ENCODE assay signal across 21 cellular contexts in the genomic region with DNA sequence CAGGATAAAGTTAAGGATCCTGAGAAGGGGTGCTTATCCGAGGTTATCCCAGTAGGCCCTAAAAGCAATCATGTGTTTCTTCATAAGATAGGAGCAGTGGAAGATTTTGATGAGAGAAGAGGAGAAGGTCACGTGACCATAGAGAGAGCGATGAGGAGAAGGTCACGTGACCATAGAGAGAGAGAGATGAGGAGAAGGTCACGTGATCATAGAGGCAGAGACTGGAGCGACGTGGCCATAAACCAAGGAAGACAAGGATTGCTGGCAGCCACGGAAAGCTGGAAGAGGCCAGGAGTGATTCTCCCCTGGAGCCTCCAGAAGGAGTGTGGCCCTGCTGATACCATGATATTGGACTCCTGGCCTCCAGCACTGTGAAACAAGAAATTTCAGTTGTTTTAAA. TPM values are rescaled to one million over a fixed set of nuclear protein-coding genes. Genes with fewer than 3 reads are reported as not detected.
DNase-seq lines count a peak whose midpoint lies in the region; ATAC-seq and TF ChIP-seq lines count a peak whose summit lies in the region.
"Had no signal": no experiment of that assay in that cellular context is flagged by ENCODE, and none has a peak within 500 bp of the region (broad histone marks: within the 10 kb centered on the region; RNA-seq: fewer than 3 reads in every experiment).

No MANE protein-coding gene starts in this region.

- H3K27me3 Mint-ChIP-seq in GM23338 (ENCODE audit: insufficient read depth, low read depth, poor library complexity) = peaks cover 31% of the 10 kb centered on the region
- no peaks in the 10 kb centered on the region for H3K27me3 Mint-ChIP-seq in Caco-2 (ENCODE audit: insufficient read depth, unreplicated experiment)
- H3K27me3 Mint-ChIP-seq: CD4-positive, CD25-positive, alpha-beta regulatory T cell had no signal

- H3K4me3 Mint-ChIP-seq in GM23338 = peak overlapping the region; percentile 26
- H3K4me3 Mint-ChIP-seq in Caco-2 (ENCODE audit: unreplicated experiment) = no peak overlapping the region
- H3K4me3 Mint-ChIP-seq: CD4-positive, CD25-positive, alpha-beta regulatory T cell had no signal

- WGBS in testis, 2 donors = 64 to 65% methylated on average over 8 of the region's 8 CpGs

- BruUV-seq in Caco-2 (replicated peaks; lab: Mats Ljungman, UMichigan) = no TSS peak

- TF ChIP-seq CTCF in GM23338 (conservative IDR thresholded peaks at IDR 0.05; ENCODE audit: low read depth in 2 of 2) (no peak), testis (IDR thresholded peaks at IDR 0.05) (no peak), GM13976 (IDR thresholded peaks at IDR 0.05; ENCODE audit: borderline replicate concordance, control extremely low read depth, extremely low read depth, insufficient read depth, missing control alignments) (no peak), Caco-2 (IDR thresholded peaks at IDR 0.05; ENCODE audit: insufficient read depth in 1 of 2, low read depth in 1 of 2, low read length in 1 of 2, severe bottlenecking in 1 of 2, unreplicated experiment in 1 of 2) (no peak)

- ATAC-seq in GM23338 = peak; percentile 39

- H3K27me3 ChIP-seq in GM23338 (ENCODE audit: insufficient read depth) = peaks cover 30% of the 10 kb centered on the region
- no peaks in the 10 kb centered on the region for H3K27me3 ChIP-seq in testis
- no peaks in the 10 kb centered on the region for H3K27me3 ChIP-seq in Caco-2 (replicated peaks; ENCODE audit: control insufficient read depth, insufficient read depth, low read length)

- intact Hi-C loops in testis (cut with DNase I; ENCODE audit: low total_unique reads) = no loop called here
- intact Hi-C loops in Caco-2 (cut with micrococcal nuclease; ENCODE audit: unreplicated experiment) = no loop called here

- H3K36me3 Mint-ChIP-seq in GM23338 (ENCODE audit: low read depth) (no peaks in the 10 kb centered on the region), Caco-2 (ENCODE audit: insufficient read depth, unreplicated experiment) (no peaks in the 10 kb centered on the region)
- H3K36me3 Mint-ChIP-seq: CD4-positive, CD25-positive, alpha-beta regulatory T cell had no signal

- no peaks in the 10 kb centered on the region for H3K9me3 ChIP-seq in testis
- no peaks in the 10 kb centered on the region for H3K9me3 ChIP-seq in Caco-2

- TF ChIP-seq POLR2A in testis (IDR thresholded peaks at IDR 0.05) = no peak

- H3K27ac Mint-ChIP-seq in GM23338 = peak overlapping the region; percentile 1; the same call in 1 of the 2 replicates
- no peak overlapping the region for H3K27ac Mint-ChIP-seq in Caco-2 (ENCODE audit: unreplicated experiment)
- H3K27ac Mint-ChIP-seq: CD4-positive, CD25-positive, alpha-beta regulatory T cell had no signal

- H3K79me2 ChIP-seq in GM23338 (replicated peaks; ENCODE audit: insufficient read depth) = no peaks in the 10 kb centered on the region

- H2AFZ ChIP-seq in GM23338 = no peak overlapping the region

- CTCF ChIA-PET in Caco-2 (lab: Charles Lee) = no interaction called here

- H3K4me3 ChIP-seq in GM23338 (peak overlapping the region; percentile 12; the same call in 1 of the 2 replicates), testis (peak overlapping the region in 1 of 2 donors; percentile 0), Caco-2 (ENCODE audit: low read depth, low read length) (no peak overlapping the region)

- H4K20me1 ChIP-seq in GM23338 (replicated peaks; ENCODE audit: insufficient read depth) = no peaks in the 10 kb centered on the region

- H3F3A ChIP-seq in GM23338 (replicated peaks; ENCODE audit: low read depth) = peaks cover 12% of the 10 kb centered on the region

- H3K9me2 ChIP-seq in GM23338 (ENCODE audit: insufficient read depth) = no peaks in the 10 kb centered on the region; the same call in 1 of the 2 replicates

- peaks cover 31% of the 10 kb centered on the region for H3K4me1 ChIP-seq in GM23338 (ENCODE audit: insufficient read depth)
- H3K4me1 ChIP-seq in testis = peaks cover 6% of the 10 kb centered on the region
- no peaks in the 10 kb centered on the region for H3K4me1 ChIP-seq in Caco-2

- in situ Hi-C loops in GM13976 (cut with MboI; ENCODE audit: low sequenced_read_pairs, unreplicated experiment) = no loop called here

- H3K9me3 Mint-ChIP-seq in GM23338 (no peaks in the 10 kb centered on the region; the same call in 2 of the 3 replicates), Caco-2 (ENCODE audit: unreplicated experiment) (no peaks in the 10 kb centered on the region)

- POLR2A ChIA-PET in Caco-2 (lab: Charles Lee) = no interaction called here

- TF ChIP-seq EP300 in Ishikawa (IDR thresholded peaks at IDR 0.05; ENCODE audit: borderline replicate concordance) = no peak

- H3K4me2 ChIP-seq in GM23338 = peak overlapping the region; percentile 37

- DNase-seq in GM23338 (ENCODE audit: low spot score) (peak; percentile 21), iPS DF 4.7 (ENCODE audit: extremely low read depth, low spot score) (peak; percentile 22), testis (peak; percentile 25), RKO (ENCODE audit: low spot score) (no peak), GM13976 (ENCODE audit: low spot score) (no peak), Caco-2 (no peak)
- DNase-seq: ACHN; AML-193; CD4-positive, CD25-positive, alpha-beta regulatory T cell; COR-L47; KG1; MV-4-11; NCI-H187; NCI-H226; NCI-H524; NCI-H82; OCI-M1; SHP77; T-helper 1 cell had no signal

- no peak for TF ChIP-seq RAD21 in Ishikawa (IDR thresholded peaks at IDR 0.05; ENCODE audit: low read depth)

- peak overlapping the region; percentile 24; the same call in 1 of the 2 replicates for H3K27ac ChIP-seq in GM23338 (ENCODE audit: low read depth)
- no peak overlapping the region for H3K27ac ChIP-seq in testis
- H3K27ac ChIP-seq: HL-60 had no signal

- H3K36me3 ChIP-seq in GM23338 (ENCODE audit: insufficient read depth) = no peaks in the 10 kb centered on the region
- H3K36me3 ChIP-seq in testis (ENCODE audit: low read depth, missing control alignments) = no peaks in the 10 kb centered on the region
- no peaks in the 10 kb centered on the region for H3K36me3 ChIP-seq in Caco-2 (ENCODE audit: control insufficient read depth, insufficient read depth, low read length)

- H3K4me1 Mint-ChIP-seq in GM23338 (peaks cover 53% of the 10 kb centered on the region), Caco-2 (ENCODE audit: low read depth, unreplicated experiment) (no peaks in the 10 kb centered on the region)

TF ChIP-seq in GM23338, 12 proteins besides CTCF, POLR2A, EP300 and RAD21 (continues in another document):
- TF ChIP-seq JUNB (IDR thresholded peaks at IDR 0.05; ENCODE audit: unreplicated experiment) = no peak
- TF ChIP-seq NANOG (IDR thresholded peaks at IDR 0.05; ENCODE audit: borderline replicate concordance) = no peak
- TF ChIP-seq ZNF331 (CRISPR knock-in tag; IDR thresholded peaks at IDR 0.05; ENCODE audit: low read depth) = no peak
- TF ChIP-seq EZH2phosphoT487 (IDR thresholded peaks at IDR 0.05; ENCODE audit: unreplicated experiment) = no peak
- TF ChIP-seq EZH2 (IDR thresholded peaks at IDR 0.05; ENCODE audit: low read depth, unreplicated experiment) = no peak
- no peak for TF ChIP-seq ZNF114 (CRISPR knock-in tag; IDR thresholded peaks at IDR 0.05)

TF ChIP-seq in Ishikawa, 13 proteins besides CTCF, POLR2A, EP300 and RAD21:
- TF ChIP-seq NFIC (IDR thresholded peaks at IDR 0.05) = no peak
- TF ChIP-seq, protein P1, sequence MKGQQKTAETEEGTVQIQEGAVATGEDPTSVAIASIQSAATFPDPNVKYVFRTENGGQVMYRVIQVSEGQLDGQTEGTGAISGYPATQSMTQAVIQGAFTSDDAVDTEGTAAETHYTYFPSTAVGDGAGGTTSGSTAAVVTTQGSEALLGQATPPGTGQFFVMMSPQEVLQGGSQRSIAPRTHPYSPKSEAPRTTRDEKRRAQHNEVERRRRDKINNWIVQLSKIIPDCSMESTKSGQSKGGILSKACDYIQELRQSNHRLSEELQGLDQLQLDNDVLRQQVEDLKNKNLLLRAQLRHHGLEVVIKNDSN (IDR thresholded peaks at IDR 0.05) = peak; percentile 72

RNA-seq across cellular contexts. Expression of a gene that starts 38.4 kb away (rescaled TPM):
- total RNA-seq in GM23338 (2014; rRNA removed; shearing (Covaris generic)) = 9.5 and 10.8 TPM in 2 replicates
- 2.9 and 3.1 TPM in 2 replicates for polyA plus RNA-seq in GM23338 (2016; fragmentation: Nextera tagmentation; extraction: Ambion mirVana)
- 10 to 100 TPM; 38.1 to 47.1 TPM for total RNA-seq in testis
- polyA plus RNA-seq in testis (ENCODE audit: insufficient read depth, low read depth, low replicate concordance) = 20.9 TPM
- not detected in 2 replicates for total RNA-seq in Caco-2 (2022)

Comparison
In these comparisons a context has a peak if more than half of its experiments do, and no peak if none do; other contexts are left out.
1. DNase-seq: peak in GM23338 (single experiment), iPS DF 4.7 (single experiment) and testis (single experiment); none in RKO (single experiment), GM13976 (single experiment) and Caco-2 (0 of 2).
2. RNA of a gene that starts 38.4 kb away (total RNA-seq): 38.1 to 47.1 TPM in testis and 9.5 to 10.8 TPM in GM23338; not detected in Caco-2; every median in the first group is over 10 times any median in the second.